Comparison of ENCODE assay signal across 1 cellular context in the genomic region with DNA sequence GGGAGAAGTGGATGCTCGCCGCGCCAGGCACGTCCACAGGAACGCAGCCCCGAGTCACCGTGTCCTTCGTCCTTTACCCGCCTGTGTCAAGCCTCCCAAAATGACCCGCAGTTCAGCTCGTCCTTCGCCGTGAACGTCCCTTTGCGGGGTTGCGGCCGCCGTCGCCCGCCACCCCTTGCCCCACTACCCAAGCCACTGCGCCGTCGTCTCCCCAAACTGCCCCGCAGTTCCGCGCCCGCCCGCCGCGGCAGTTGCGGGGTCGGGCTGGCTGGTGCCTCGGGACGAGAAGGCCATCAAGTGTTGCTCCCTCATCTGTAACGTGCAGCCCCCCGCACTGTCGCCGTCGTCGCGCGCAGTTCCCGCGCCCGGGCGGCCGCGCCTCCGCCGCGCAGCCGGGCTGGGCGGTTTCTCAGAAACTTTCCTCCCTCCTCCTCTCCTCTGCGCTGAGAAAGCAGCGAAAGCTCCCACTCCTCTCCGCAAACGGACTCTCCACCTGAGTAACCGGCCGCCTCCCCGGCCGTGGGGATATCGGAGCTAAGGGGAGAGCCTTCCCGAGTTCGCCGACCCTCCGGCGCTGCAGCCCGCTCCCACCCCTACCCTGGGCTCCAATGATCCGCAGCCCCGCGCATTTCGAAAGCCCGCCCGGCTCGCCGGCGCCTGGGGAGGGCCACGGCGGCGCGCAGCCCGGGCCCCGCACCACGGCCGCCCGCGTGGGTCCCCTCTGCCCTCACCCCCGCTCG.
TF ChIP-seq lines count a peak whose summit lies in the region.

No MANE protein-coding gene starts in this region.

TF ChIP-seq in HEK293, 187 proteins besides CTCF, POLR2A, EP300 and RAD21 (continued from another document and continues in another):
- TF ChIP-seq, protein P1, sequence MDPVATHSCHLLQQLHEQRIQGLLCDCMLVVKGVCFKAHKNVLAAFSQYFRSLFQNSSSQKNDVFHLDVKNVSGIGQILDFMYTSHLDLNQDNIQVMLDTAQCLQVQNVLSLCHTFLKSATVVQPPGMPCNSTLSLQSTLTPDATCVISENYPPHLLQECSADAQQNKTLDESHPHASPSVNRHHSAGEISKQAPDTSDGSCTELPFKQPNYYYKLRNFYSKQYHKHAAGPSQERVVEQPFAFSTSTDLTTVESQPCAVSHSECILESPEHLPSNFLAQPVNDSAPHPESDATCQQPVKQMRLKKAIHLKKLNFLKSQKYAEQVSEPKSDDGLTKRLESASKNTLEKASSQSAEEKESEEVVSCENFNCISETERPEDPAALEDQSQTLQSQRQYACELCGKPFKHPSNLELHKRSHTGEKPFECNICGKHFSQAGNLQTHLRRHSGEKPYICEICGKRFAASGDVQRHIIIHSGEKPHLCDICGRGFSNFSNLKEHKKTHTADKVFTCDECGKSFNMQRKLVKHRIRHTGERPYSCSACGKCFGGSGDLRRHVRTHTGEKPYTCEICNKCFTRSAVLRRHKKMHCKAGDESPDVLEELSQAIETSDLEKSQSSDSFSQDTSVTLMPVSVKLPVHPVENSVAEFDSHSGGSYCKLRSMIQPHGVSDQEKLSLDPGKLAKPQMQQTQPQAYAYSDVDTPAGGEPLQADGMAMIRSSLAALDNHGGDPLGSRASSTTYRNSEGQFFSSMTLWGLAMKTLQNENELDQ (tag by site-specific recombination; IDR thresholded peaks at IDR 0.05; ENCODE audit: low read depth), result no peak
- TF ChIP-seq ZNF843 (tag by site-specific recombination; IDR thresholded peaks at IDR 0.05) (no peak), ZNF121 (tag by site-specific recombination; IDR thresholded peaks at IDR 0.05) (peak; percentile 64; the same call in 1 of the 2 replicates), ZFP69B (tag by site-specific recombination; IDR thresholded peaks at IDR 0.05) (0 out of 2 replicates have a peak, but pooled peaks have one; percentile 19), KLF10 (tag by site-specific recombination; IDR thresholded peaks at IDR 0.05) (peak; percentile 60), ZNF10 (tag by site-specific recombination; IDR thresholded peaks at IDR 0.05) (0 out of 2 replicates have a peak, but pooled peaks have one; percentile 16), SP7 (tag by site-specific recombination; IDR thresholded peaks at IDR 0.05) (0 out of 2 replicates have a peak, but pooled peaks have one; percentile 26), GLIS2 (tag by site-specific recombination; IDR thresholded peaks at IDR 0.05) (peak; percentile 82), REPIN1 (tag by site-specific recombination; IDR thresholded peaks at IDR 0.05; ENCODE audit: low read depth) (no peak), ZNF2 (tag by site-specific recombination; IDR thresholded peaks at IDR 0.05) (peak; percentile 42; the same call in 1 of the 2 replicates), WT1 (tag by site-specific recombination; IDR thresholded peaks at IDR 0.05) (0 out of 2 replicates have a peak, but pooled peaks have one; percentile 22), ZBTB7A (tag by site-specific recombination; IDR thresholded peaks at IDR 0.05; ENCODE audit: low read depth) (peak; percentile 84), SCRT2 (tag by site-specific recombination; IDR thresholded peaks at IDR 0.05) (peak; percentile 63; the same call in 1 of the 2 replicates), ZNF24 (tag by site-specific recombination; IDR thresholded peaks at IDR 0.05) (0 out of 2 replicates have a peak, but pooled peaks have one; percentile 49), ZNF133 (tag by site-specific recombination; IDR thresholded peaks at IDR 0.05) (no peak), ZNF391 (tag by site-specific recombination; IDR thresholded peaks at IDR 0.05; ENCODE audit: borderline replicate concordance, low read depth) (peak; percentile 49; the same call in 1 of the 2 replicates), IKZF3 (tag by site-specific recombination; IDR thresholded peaks at IDR 0.05) (0 out of 2 replicates have a peak, but pooled peaks have one; percentile 14), ZNF324 (tag by site-specific recombination; IDR thresholded peaks at IDR 0.05) (peak; percentile 61; the same call in 1 of the 2 replicates), ZNF514 (tag by site-specific recombination; IDR thresholded peaks at IDR 0.05) (no peak), KLF8 (tag by site-specific recombination; IDR thresholded peaks at IDR 0.05) (peak; percentile 39; the same call in 1 of the 2 replicates), ZNF76 (tag by site-specific recombination; IDR thresholded peaks at IDR 0.05; ENCODE audit: borderline replicate concordance, low read depth) (peak; percentile 68), ZBTB8A (tag by site-specific recombination; IDR thresholded peaks at IDR 0.05) (peak; percentile 68), ZFP37 (tag by site-specific recombination; IDR thresholded peaks at IDR 0.05) (peak; percentile 90; the same call in 1 of the 2 replicates), ZNF626 (tag by site-specific recombination; IDR thresholded peaks at IDR 0.05) (no peak), ZNF146 (tag by site-specific recombination; IDR thresholded peaks at IDR 0.05) (no peak), ZNF600 (tag by site-specific recombination; IDR thresholded peaks at IDR 0.05) (peak; percentile 81), PRDM1 (tag by site-specific recombination; IDR thresholded peaks at IDR 0.05) (peak; percentile 96), GLIS1 (tag by site-specific recombination; IDR thresholded peaks at IDR 0.05) (peak; percentile 58), ZBTB48 (tag by site-specific recombination; IDR thresholded peaks at IDR 0.05) (0 out of 2 replicates have a peak, but pooled peaks have one; percentile 21), ZNF670 (tag by site-specific recombination; IDR thresholded peaks at IDR 0.05; ENCODE audit: low read depth) (no peak), ZSCAN30 (tag by site-specific recombination; IDR thresholded peaks at IDR 0.05) (0 out of 2 replicates have a peak, but pooled peaks have one; percentile 19), ZNF777 (tag by site-specific recombination; IDR thresholded peaks at IDR 0.05; ENCODE audit: borderline replicate concordance) (peak; percentile 58; the same call in 1 of the 2 replicates)
- TF ChIP-seq, protein P2, sequence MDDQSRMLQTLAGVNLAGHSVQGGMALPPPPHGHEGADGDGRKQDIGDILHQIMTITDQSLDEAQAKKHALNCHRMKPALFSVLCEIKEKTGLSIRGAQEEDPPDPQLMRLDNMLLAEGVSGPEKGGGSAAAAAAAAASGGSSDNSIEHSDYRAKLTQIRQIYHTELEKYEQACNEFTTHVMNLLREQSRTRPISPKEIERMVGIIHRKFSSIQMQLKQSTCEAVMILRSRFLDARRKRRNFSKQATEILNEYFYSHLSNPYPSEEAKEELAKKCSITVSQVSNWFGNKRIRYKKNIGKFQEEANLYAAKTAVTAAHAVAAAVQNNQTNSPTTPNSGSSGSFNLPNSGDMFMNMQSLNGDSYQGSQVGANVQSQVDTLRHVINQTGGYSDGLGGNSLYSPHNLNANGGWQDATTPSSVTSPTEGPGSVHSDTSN (CRISPR knock-in tag; IDR thresholded peaks at IDR 0.05), result peak; percentile 19; the same call in 1 of the 2 replicates
- TF ChIP-seq, protein P3, sequence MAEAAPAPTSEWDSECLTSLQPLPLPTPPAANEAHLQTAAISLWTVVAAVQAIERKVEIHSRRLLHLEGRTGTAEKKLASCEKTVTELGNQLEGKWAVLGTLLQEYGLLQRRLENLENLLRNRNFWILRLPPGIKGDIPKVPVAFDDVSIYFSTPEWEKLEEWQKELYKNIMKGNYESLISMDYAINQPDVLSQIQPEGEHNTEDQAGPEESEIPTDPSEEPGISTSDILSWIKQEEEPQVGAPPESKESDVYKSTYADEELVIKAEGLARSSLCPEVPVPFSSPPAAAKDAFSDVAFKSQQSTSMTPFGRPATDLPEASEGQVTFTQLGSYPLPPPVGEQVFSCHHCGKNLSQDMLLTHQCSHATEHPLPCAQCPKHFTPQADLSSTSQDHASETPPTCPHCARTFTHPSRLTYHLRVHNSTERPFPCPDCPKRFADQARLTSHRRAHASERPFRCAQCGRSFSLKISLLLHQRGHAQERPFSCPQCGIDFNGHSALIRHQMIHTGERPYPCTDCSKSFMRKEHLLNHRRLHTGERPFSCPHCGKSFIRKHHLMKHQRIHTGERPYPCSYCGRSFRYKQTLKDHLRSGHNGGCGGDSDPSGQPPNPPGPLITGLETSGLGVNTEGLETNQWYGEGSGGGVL (tag by site-specific recombination; IDR thresholded peaks at IDR 0.05), result no peak
- TF ChIP-seq, protein P4, sequence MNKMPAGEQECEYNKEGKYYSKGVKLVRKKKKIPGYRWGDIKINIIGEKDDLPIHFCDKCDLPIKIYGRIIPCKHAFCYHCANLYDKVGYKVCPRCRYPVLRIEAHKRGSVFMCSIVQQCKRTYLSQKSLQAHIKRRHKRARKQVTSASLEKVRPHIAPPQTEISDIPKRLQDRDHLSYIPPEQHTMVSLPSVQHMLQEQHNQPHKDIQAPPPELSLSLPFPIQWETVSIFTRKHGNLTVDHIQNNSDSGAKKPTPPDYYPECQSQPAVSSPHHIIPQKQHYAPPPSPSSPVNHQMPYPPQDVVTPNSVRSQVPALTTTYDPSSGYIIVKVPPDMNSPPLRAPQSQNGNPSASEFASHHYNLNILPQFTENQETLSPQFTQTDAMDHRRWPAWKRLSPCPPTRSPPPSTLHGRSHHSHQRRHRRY (tag by site-specific recombination; IDR thresholded peaks at IDR 0.05), result no peak
- TF ChIP-seq, protein P5, sequence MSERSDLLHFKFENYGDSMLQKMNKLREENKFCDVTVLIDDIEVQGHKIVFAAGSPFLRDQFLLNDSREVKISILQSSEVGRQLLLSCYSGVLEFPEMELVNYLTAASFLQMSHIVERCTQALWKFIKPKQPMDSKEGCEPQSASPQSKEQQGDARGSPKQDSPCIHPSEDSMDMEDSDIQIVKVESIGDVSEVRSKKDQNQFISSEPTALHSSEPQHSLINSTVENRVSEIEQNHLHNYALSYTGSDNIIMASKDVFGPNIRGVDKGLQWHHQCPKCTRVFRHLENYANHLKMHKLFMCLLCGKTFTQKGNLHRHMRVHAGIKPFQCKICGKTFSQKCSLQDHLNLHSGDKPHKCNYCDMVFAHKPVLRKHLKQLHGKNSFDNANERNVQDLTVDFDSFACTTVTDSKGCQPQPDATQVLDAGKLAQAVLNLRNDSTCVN (tag by site-specific recombination; optimal IDR thresholded peaks at IDR 0.05), result peak; percentile 99
- TF ChIP-seq, protein P6, sequence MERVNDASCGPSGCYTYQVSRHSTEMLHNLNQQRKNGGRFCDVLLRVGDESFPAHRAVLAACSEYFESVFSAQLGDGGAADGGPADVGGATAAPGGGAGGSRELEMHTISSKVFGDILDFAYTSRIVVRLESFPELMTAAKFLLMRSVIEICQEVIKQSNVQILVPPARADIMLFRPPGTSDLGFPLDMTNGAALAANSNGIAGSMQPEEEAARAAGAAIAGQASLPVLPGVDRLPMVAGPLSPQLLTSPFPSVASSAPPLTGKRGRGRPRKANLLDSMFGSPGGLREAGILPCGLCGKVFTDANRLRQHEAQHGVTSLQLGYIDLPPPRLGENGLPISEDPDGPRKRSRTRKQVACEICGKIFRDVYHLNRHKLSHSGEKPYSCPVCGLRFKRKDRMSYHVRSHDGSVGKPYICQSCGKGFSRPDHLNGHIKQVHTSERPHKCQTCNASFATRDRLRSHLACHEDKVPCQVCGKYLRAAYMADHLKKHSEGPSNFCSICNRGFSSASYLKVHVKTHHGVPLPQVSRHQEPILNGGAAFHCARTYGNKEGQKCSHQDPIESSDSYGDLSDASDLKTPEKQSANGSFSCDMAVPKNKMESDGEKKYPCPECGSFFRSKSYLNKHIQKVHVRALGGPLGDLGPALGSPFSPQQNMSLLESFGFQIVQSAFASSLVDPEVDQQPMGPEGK (tag by site-specific recombination; IDR thresholded peaks at IDR 0.05), result peak; percentile 88
- TF ChIP-seq, protein P7, sequence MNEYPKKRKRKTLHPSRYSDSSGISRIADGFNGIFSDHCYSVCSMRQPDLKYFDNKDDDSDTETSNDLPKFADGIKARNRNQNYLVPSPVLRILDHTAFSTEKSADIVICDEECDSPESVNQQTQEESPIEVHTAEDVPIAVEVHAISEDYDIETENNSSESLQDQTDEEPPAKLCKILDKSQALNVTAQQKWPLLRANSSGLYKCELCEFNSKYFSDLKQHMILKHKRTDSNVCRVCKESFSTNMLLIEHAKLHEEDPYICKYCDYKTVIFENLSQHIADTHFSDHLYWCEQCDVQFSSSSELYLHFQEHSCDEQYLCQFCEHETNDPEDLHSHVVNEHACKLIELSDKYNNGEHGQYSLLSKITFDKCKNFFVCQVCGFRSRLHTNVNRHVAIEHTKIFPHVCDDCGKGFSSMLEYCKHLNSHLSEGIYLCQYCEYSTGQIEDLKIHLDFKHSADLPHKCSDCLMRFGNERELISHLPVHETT (tag by site-specific recombination; IDR thresholded peaks at IDR 0.05), result 0 out of 2 replicates have a peak, but pooled peaks have one; percentile 24
- TF ChIP-seq, protein P8, sequence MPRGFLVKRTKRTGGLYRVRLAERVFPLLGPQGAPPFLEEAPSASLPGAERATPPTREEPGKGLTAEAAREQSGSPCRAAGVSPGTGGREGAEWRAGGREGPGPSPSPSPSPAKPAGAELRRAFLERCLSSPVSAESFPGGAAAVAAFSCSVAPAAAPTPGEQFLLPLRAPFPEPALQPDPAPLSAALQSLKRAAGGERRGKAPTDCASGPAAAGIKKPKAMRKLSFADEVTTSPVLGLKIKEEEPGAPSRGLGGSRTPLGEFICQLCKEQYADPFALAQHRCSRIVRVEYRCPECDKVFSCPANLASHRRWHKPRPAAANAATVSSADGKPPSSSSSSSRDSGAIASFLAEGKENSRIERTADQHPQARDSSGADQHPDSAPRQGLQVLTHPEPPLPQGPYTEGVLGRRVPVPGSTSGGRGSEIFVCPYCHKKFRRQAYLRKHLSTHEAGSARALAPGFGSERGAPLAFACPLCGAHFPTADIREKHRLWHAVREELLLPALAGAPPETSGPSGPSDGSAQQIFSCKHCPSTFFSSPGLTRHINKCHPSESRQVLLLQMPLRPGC (tag by site-specific recombination; IDR thresholded peaks at IDR 0.05), result peak; percentile 37; the same call in 1 of the 2 replicates
- TF ChIP-seq, protein P9, sequence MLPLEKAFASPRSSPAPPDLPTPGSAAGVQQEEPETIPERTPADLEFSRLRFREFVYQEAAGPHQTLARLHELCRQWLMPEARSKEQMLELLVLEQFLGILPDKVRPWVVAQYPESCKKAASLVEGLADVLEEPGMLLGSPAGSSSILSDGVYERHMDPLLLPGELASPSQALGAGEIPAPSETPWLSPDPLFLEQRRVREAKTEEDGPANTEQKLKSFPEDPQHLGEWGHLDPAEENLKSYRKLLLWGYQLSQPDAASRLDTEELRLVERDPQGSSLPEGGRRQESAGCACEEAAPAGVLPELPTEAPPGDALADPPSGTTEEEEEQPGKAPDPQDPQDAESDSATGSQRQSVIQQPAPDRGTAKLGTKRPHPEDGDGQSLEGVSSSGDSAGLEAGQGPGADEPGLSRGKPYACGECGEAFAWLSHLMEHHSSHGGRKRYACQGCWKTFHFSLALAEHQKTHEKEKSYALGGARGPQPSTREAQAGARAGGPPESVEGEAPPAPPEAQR (tag by site-specific recombination; IDR thresholded peaks at IDR 0.05), result no peak
- TF ChIP-seq, protein P10, sequence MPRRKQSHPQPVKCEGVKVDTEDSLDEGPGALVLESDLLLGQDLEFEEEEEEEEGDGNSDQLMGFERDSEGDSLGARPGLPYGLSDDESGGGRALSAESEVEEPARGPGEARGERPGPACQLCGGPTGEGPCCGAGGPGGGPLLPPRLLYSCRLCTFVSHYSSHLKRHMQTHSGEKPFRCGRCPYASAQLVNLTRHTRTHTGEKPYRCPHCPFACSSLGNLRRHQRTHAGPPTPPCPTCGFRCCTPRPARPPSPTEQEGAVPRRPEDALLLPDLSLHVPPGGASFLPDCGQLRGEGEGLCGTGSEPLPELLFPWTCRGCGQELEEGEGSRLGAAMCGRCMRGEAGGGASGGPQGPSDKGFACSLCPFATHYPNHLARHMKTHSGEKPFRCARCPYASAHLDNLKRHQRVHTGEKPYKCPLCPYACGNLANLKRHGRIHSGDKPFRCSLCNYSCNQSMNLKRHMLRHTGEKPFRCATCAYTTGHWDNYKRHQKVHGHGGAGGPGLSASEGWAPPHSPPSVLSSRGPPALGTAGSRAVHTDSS (tag by site-specific recombination; IDR thresholded peaks at IDR 0.05), result 0 out of 2 replicates have a peak, but pooled peaks have one; percentile 37
